ENCODE assay signal across 2 cellular contexts in the genomic region with DNA sequence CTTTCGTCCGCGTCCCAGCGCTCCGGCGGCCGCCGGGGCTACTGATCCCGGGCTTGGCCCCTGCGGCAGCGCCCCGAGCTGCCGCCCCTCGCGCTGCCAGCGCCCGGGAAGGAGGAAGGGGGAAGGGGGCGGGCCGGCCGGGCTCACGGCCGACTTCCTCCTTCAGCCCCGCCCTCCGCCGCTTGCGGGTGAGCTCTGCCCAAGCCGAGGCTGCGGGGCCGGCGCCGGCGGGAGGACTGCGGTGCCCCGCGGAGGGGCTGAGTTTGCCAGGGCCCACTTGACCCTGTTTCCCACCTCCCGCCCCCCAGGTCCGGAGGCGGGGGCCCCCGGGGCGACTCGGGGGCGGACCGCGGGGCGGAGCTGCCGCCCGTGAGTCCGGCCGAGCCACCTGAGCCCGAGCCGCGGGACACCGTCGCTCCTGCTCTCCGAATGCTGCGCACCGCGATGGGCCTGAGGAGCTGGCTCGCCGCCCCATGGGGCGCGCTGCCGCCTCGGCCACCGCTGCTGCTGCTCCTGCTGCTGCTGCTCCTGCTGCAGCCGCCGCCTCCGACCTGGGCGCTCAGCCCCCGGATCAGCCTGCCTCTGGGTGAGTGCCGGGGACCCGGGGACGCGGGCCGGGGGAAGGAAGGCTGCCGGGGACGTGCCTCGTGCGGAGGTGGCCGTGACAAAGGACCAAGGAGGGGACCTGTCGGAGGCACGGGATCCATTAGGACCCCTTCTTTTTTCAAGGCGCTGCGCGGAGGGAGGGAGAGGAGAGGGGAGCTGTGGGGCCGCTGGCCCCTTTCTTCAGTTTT.
A peak's percentile ranks its signal among the peaks of the same experiment; 100 is the strongest.
TF ChIP-seq lines count a peak whose summit lies in the region.

A gene with protein sequence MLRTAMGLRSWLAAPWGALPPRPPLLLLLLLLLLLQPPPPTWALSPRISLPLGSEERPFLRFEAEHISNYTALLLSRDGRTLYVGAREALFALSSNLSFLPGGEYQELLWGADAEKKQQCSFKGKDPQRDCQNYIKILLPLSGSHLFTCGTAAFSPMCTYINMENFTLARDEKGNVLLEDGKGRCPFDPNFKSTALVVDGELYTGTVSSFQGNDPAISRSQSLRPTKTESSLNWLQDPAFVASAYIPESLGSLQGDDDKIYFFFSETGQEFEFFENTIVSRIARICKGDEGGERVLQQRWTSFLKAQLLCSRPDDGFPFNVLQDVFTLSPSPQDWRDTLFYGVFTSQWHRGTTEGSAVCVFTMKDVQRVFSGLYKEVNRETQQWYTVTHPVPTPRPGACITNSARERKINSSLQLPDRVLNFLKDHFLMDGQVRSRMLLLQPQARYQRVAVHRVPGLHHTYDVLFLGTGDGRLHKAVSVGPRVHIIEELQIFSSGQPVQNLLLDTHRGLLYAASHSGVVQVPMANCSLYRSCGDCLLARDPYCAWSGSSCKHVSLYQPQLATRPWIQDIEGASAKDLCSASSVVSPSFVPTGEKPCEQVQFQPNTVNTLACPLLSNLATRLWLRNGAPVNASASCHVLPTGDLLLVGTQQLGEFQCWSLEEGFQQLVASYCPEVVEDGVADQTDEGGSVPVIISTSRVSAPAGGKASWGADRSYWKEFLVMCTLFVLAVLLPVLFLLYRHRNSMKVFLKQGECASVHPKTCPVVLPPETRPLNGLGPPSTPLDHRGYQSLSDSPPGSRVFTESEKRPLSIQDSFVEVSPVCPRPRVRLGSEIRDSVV (plus strand): TSS at position 181 of the 794 bp plus-strand sequence. CDS start 249 bp downstream, at position 430.

TF ChIP-seq in GM12891, 5 proteins besides CTCF, POLR2A, EP300 and RAD21 (continued from another document):
- TF ChIP-seq POU2F2 (IDR thresholded peaks at IDR 0.05; ENCODE audit: low read depth, low read length), result no peak
- TF ChIP-seq SPI1 (IDR thresholded peaks at IDR 0.05; ENCODE audit: low read depth, low read length), result peak; percentile 59
- peak; percentile 17 for TF ChIP-seq PAX5 (IDR thresholded peaks at IDR 0.05; ENCODE audit: insufficient read depth, low read length, severe bottlenecking)

TF ChIP-seq in HCT116, 20 proteins besides CTCF, POLR2A, EP300 and RAD21 (continued from another document):
- TF ChIP-seq, protein P1, sequence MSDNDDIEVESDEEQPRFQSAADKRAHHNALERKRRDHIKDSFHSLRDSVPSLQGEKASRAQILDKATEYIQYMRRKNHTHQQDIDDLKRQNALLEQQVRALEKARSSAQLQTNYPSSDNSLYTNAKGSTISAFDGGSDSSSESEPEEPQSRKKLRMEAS (IDR thresholded peaks at IDR 0.05), result no peak
- TF ChIP-seq EZH2 (IDR thresholded peaks at IDR 0.05) (no peak), ZNF274 (IDR thresholded peaks at IDR 0.05; ENCODE audit: low read depth, low read length) (no peak), ZFX (IDR thresholded peaks at IDR 0.05) (peak; percentile 70; the same call in 1 of the 2 replicates), FOSL1 (IDR thresholded peaks at IDR 0.05; ENCODE audit: low read depth) (no peak), TCF7L2 (IDR thresholded peaks at IDR 0.05; ENCODE audit: borderline replicate concordance, extremely low read depth, insufficient read depth, insufficient read length) (no peak), SIN3A (IDR thresholded peaks at IDR 0.05; ENCODE audit: low read depth) (no peak), CBX3 (IDR thresholded peaks at IDR 0.05; ENCODE audit: low read depth) (no peak), YY1 (IDR thresholded peaks at IDR 0.05; ENCODE audit: extremely low read depth, insufficient replicate concordance, low read depth, low read length) (peak; percentile 27), EZH2phosphoT487 (IDR thresholded peaks at IDR 0.05; ENCODE audit: borderline replicate concordance) (no peak)
- TF ChIP-seq, protein P2, sequence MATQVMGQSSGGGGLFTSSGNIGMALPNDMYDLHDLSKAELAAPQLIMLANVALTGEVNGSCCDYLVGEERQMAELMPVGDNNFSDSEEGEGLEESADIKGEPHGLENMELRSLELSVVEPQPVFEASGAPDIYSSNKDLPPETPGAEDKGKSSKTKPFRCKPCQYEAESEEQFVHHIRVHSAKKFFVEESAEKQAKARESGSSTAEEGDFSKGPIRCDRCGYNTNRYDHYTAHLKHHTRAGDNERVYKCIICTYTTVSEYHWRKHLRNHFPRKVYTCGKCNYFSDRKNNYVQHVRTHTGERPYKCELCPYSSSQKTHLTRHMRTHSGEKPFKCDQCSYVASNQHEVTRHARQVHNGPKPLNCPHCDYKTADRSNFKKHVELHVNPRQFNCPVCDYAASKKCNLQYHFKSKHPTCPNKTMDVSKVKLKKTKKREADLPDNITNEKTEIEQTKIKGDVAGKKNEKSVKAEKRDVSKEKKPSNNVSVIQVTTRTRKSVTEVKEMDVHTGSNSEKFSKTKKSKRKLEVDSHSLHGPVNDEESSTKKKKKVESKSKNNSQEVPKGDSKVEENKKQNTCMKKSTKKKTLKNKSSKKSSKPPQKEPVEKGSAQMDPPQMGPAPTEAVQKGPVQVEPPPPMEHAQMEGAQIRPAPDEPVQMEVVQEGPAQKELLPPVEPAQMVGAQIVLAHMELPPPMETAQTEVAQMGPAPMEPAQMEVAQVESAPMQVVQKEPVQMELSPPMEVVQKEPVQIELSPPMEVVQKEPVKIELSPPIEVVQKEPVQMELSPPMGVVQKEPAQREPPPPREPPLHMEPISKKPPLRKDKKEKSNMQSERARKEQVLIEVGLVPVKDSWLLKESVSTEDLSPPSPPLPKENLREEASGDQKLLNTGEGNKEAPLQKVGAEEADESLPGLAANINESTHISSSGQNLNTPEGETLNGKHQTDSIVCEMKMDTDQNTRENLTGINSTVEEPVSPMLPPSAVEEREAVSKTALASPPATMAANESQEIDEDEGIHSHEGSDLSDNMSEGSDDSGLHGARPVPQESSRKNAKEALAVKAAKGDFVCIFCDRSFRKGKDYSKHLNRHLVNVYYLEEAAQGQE (IDR thresholded peaks at IDR 0.05; ENCODE audit: low read depth), result no peak
